Comparison of ENCODE assay signal across 12 cellular contexts in genomic region chr10:32939296-32940111, GRCh38. TPM values are rescaled to one million over a fixed set of nuclear protein-coding genes. Genes with fewer than 3 reads are reported as not detected.
DNase-seq lines count a peak whose midpoint lies in the region; ATAC-seq, FAIRE-seq and TF ChIP-seq lines count a peak whose summit lies in the region.
"Had no signal": no experiment of that assay in that cellular context is flagged by ENCODE, and none has a peak within 500 bp of the region (broad histone marks: within the 10 kb centered on the region; RNA-seq: fewer than 3 reads in every experiment).

No MANE protein-coding gene starts in this region.

- peaks cover 19% of the 10 kb centered on the region for H3K9me1 ChIP-seq in keratinocyte (ENCODE audit: control insufficient read depth, extremely low read depth, insufficient read depth, low read length)

- H3K4me2 ChIP-seq in keratinocyte (ENCODE audit: control insufficient read depth, extremely low read depth, insufficient read depth, low read depth, low read length) (peak overlapping the region; percentile 67), Karpas-422 (ENCODE audit: low read depth, low read length, poor library complexity, severe bottlenecking) (no peak overlapping the region)

- dilution Hi-C loops in keratinocyte (cut with MboI; ENCODE audit: extremely low pct_ligation_motif_present, low sequenced_read_pairs), result no loop called here

- peaks cover 100% of the 10 kb centered on the region for H3K79me2 ChIP-seq in keratinocyte (ENCODE audit: control insufficient read depth, insufficient read depth, low read length)
- H3K79me2 ChIP-seq in Karpas-422 (ENCODE audit: low read length), result peaks cover 100% of the 10 kb centered on the region

- no peak for TF ChIP-seq CTCF in keratinocyte (optimal IDR thresholded peaks at IDR 0.05 in 1 of 3, IDR thresholded peaks at IDR 0.05 in 1 of 3, conservative IDR thresholded peaks at IDR 0.05 in 1 of 3; ENCODE audit: extremely low read depth in 1 of 3, insufficient read depth in 2 of 3, low read length in 3 of 3)

- peak; percentile 71 for FAIRE-seq in keratinocyte (lab: Jason Lieb, UNC)

- H3K4me1 ChIP-seq in adipocyte (ENCODE audit: control insufficient read depth, insufficient read depth, low read length), result peaks cover 54% of the 10 kb centered on the region
- peaks cover 69% of the 10 kb centered on the region for H3K4me1 ChIP-seq in keratinocyte (ENCODE audit: control insufficient read depth, extremely low read depth, insufficient read depth, low read length)
- peaks cover 12 to 68% (median 67%) of the 10 kb centered on the region in 5 donors for H3K4me1 ChIP-seq in subcutaneous abdominal adipose tissue (ENCODE audit: control insufficient read depth in 5 of 5, insufficient read depth in 5 of 5, low read length in 5 of 5)
- H3K4me1 ChIP-seq in effector memory CD4-positive, alpha-beta T cell (ENCODE audit: control insufficient read depth, insufficient read depth, low read length, poor library complexity, severe bottlenecking), result peaks cover 42% of the 10 kb centered on the region
- H3K4me1 ChIP-seq in Karpas-422 (ENCODE audit: low read length), result peaks cover 49% of the 10 kb centered on the region

- peaks cover 20% of the 10 kb centered on the region for H3K36me3 ChIP-seq in adipocyte (ENCODE audit: control insufficient read depth, insufficient read depth, low read length, severe bottlenecking)
- peaks cover 8 to 42% of the 10 kb centered on the region in 2 experiments for H3K36me3 ChIP-seq in keratinocyte (ENCODE audit: control insufficient read depth in 2 of 2, extremely low read depth in 1 of 2, insufficient read depth in 2 of 2, low read length in 2 of 2)
- peaks cover 6 to 15% (median 11%) of the 10 kb centered on the region in 5 donors for H3K36me3 ChIP-seq in subcutaneous abdominal adipose tissue (ENCODE audit: control insufficient read depth in 5 of 5, insufficient read depth in 5 of 5, low read length in 5 of 5)
- peaks cover 11% of the 10 kb centered on the region for H3K36me3 ChIP-seq in effector memory CD4-positive, alpha-beta T cell (ENCODE audit: control insufficient read depth, insufficient read depth, low read length)
- H3K36me3 ChIP-seq in Karpas-422 (ENCODE audit: insufficient read depth, low read length), result peaks cover 39% of the 10 kb centered on the region

- no peak for ATAC-seq in GM19324 (IDR thresholded peaks at IDR 0.05; ENCODE audit: low FRiP score, unreplicated experiment)
- ATAC-seq: naive thymus-derived CD4-positive, alpha-beta T cell had no signal

- H3K27ac ChIP-seq in keratinocyte (ENCODE audit: control insufficient read depth, insufficient read depth, low read length) (peak overlapping the region; percentile 3), subcutaneous abdominal adipose tissue (ENCODE audit: low read depth, low read length) (peak overlapping the region; percentile 75), Karpas-422 (ENCODE audit: low read length) (no peak overlapping the region)
- no peak overlapping the region for H3K27ac ChIP-seq in effector memory CD4-positive, alpha-beta T cell (ENCODE audit: insufficient read depth, low read length, poor library complexity, severe bottlenecking)

- H3K9me3 ChIP-seq in adipocyte (ENCODE audit: control insufficient read depth, low read length) (no peaks in the 10 kb centered on the region), keratinocyte (ENCODE audit: control insufficient read depth, low read depth, low read length) (no peaks in the 10 kb centered on the region), subcutaneous abdominal adipose tissue (ENCODE audit: control insufficient read depth in 5 of 5, low read length in 5 of 5) (no peaks in the 10 kb centered on the region), Karpas-422 (ENCODE audit: low read length) (no peaks in the 10 kb centered on the region)
- H3K9me3 ChIP-seq in effector memory CD4-positive, alpha-beta T cell (ENCODE audit: control insufficient read depth, low read length), result no peaks in the 10 kb centered on the region
- H3K9me3 ChIP-seq: Peyer's patch had no signal

- peaks cover 86% of the 10 kb centered on the region for H4K20me1 ChIP-seq in keratinocyte (ENCODE audit: control insufficient read depth, extremely low read depth, insufficient read depth, low read length)
- H4K20me1 ChIP-seq in Karpas-422 (ENCODE audit: insufficient read depth, low read depth, low read length), result peaks cover 91% of the 10 kb centered on the region

- H3K9ac ChIP-seq in adipocyte (ENCODE audit: low read length) (peak overlapping the region; percentile 71), keratinocyte (ENCODE audit: control insufficient read depth, extremely low read depth, insufficient read depth, low read length) (no peak overlapping the region), subcutaneous abdominal adipose tissue (ENCODE audit: low read length in 5 of 5) (peak overlapping the region in 3 of 5 donors; percentile 22 to 60 (median 22)), Karpas-422 (ENCODE audit: low read length) (no peak overlapping the region)

- H2AFZ ChIP-seq in keratinocyte (ENCODE audit: control insufficient read depth, low read length), result no peak overlapping the region
- no peak overlapping the region for H2AFZ ChIP-seq in Karpas-422 (ENCODE audit: low read length)

- H3K27me3 ChIP-seq in adipocyte (replicated peaks; ENCODE audit: control insufficient read depth, insufficient read depth, low read length) (no peaks in the 10 kb centered on the region), keratinocyte (ENCODE audit: control insufficient read depth, extremely low read depth, insufficient read depth, low read length) (no peaks in the 10 kb centered on the region), subcutaneous abdominal adipose tissue (ENCODE audit: control insufficient read depth in 5 of 5, insufficient read depth in 4 of 5, low read length in 5 of 5) (no peaks in the 10 kb centered on the region), Karpas-422 (ENCODE audit: low read length) (no peaks in the 10 kb centered on the region)
- H3K27me3 ChIP-seq in effector memory CD4-positive, alpha-beta T cell (replicated peaks; ENCODE audit: control insufficient read depth, insufficient read depth, low read length, poor library complexity, severe bottlenecking), result no peaks in the 10 kb centered on the region
- H3K27me3 ChIP-seq: Peyer's patch had no signal

- H3K4me3 ChIP-seq in adipocyte (ENCODE audit: low read length) (no peak overlapping the region), keratinocyte (ENCODE audit: control insufficient read depth in 2 of 3, extremely low read depth in 1 of 3, insufficient read depth in 2 of 3, low read depth in 1 of 3, low read length in 3 of 3) (peak overlapping the region in 1 of 3 experiments; percentile 1), subcutaneous abdominal adipose tissue (ENCODE audit: low read depth in 1 of 5, low read length in 5 of 5) (peak overlapping the region in 1 of 5 donors; percentile 19), Karpas-422 (ENCODE audit: low read length) (no peak overlapping the region)
- no peak overlapping the region for H3K4me3 ChIP-seq in effector memory CD4-positive, alpha-beta T cell (ENCODE audit: insufficient read depth, low read depth, low read length, poor library complexity, severe bottlenecking)
- H3K4me3 ChIP-seq: Peyer's patch had no signal

- no peaks in the 10 kb centered on the region for H3K9me2 ChIP-seq in Karpas-422 (replicated peaks; ENCODE audit: insufficient read depth, low read length)

- DNase-seq in HT1080 (ENCODE audit: low read depth), result peak; percentile 64
- DNase-seq in adipocyte (ENCODE audit: low read depth), result no peak
- DNase-seq in keratinocyte (ENCODE audit: low read depth, low spot score), result no peak
- DNase-seq in effector memory CD4-positive, alpha-beta T cell, result no peak
- DNase-seq in hippocampal formation (lab: John Stamatoyannopoulos, UW), result no peak
- no peak for DNase-seq in Karpas-422
- DNase-seq: activated CD4-positive, alpha-beta T cell treated with anti-CD3 and anti-CD28 coated beads, Interleukin-2, amount 10 ng/mL, durations not matched to agents 7 days and 5 days; foreskin melanocyte; naive thymus-derived CD4-positive, alpha-beta T cell; Peyer's patch had no signal

RNA-seq across cellular contexts. Expression of gene ITGB1, which starts 18.5 kb away (rescaled TPM):
- total RNA-seq in HT1080 (2014; rRNA removed; shearing (Covaris generic)), result 743 and 767 TPM in 2 replicates
- 1,242 and 1,776 TPM in 2 replicates for polyA plus RNA-seq in HT1080 (2015; cell fraction: cytosol; rRNA removed)
- polyA plus RNA-seq in HT1080 (2015; cell fraction: nucleus; rRNA removed), result 2,428 and 2,657 TPM in 2 replicates
- polyA plus RNA-seq in keratinocyte, result 1,026 to 1,445 TPM (median 1,030 TPM) in 3 replicates
- 511 TPM for polyA plus RNA-seq in keratinocyte (2011; ENCODE audit: low read depth)
- 420 and 664 TPM in 2 replicates for polyA plus RNA-seq in keratinocyte (2011; cell fraction: cytosol; rRNA removed)
- polyA plus RNA-seq in keratinocyte (2011; cell fraction: nucleus; rRNA removed), result 1,436 and 2,106 TPM in 2 replicates
- polyA plus RNA-seq in keratinocyte (2012; ENCODE audit: low replicate concordance), result 328 and 1,010 TPM in 2 replicates
- polyA minus RNA-seq in keratinocyte, result 361 to 979 TPM (median 522 TPM) in 3 replicates
- polyA minus RNA-seq in keratinocyte (2011; cell fraction: cytosol; rRNA and poly(A)+ RNA removed), result 475 TPM
- 1,567 and 2,524 TPM in 2 replicates for polyA minus RNA-seq in keratinocyte (2011; cell fraction: nucleus; rRNA and poly(A)+ RNA removed)
- 526 and 559 TPM in 2 replicates for total RNA-seq in Karpas-422 (2014; rRNA removed; shearing (Covaris generic); ENCODE audit: low replicate concordance)

Comparison
In these comparisons a context has a peak if more than half of its experiments do, and no peak if none do; other contexts are left out.
1. H3K9ac ChIP-seq: peak in adipocyte (single experiment) and subcutaneous abdominal adipose tissue (3 of 5); none in keratinocyte (single experiment) and Karpas-422 (single experiment).
2. H3K27ac ChIP-seq: peak in keratinocyte (single experiment) and subcutaneous abdominal adipose tissue (single experiment); none in effector memory CD4-positive, alpha-beta T cell (single experiment) and Karpas-422 (single experiment).